In genomic region chr16:1790611-1791255, GRCh38 we compare ENCODE assay signal across 32 cellular contexts. TPM values are rescaled to one million over a fixed set of nuclear protein-coding genes. Genes with fewer than 3 reads are reported as not detected.
DNase-seq lines count a peak whose midpoint lies in the region; ATAC-seq and TF ChIP-seq lines count a peak whose summit lies in the region.
"Had no signal": no experiment of that assay in that cellular context is flagged by ENCODE, and none has a peak within 500 bp of the region (broad histone marks: within the 10 kb centered on the region; RNA-seq: fewer than 3 reads in every experiment).

No MANE protein-coding gene starts in this region.

- H3K27me3 Mint-ChIP-seq in natural killer cell treated with Interleukin-12 subunit alpha and Interleukin-12 subunit beta and Interleukin-15 and Interleukin-18, amount 100 ng/mL, for 72 hours = no peaks in the 10 kb centered on the region
- no peaks in the 10 kb centered on the region for H3K27me3 Mint-ChIP-seq in natural killer cell (ENCODE audit: low read depth in 2 of 2)
- no peaks in the 10 kb centered on the region for H3K27me3 Mint-ChIP-seq in activated naive CD4-positive, alpha-beta T cell treated with anti-CD3 and anti-CD28 coated beads for 36 hours (ENCODE audit: low read depth)
- H3K27me3 Mint-ChIP-seq: activated naive CD8-positive, alpha-beta T cell treated with anti-CD3 and anti-CD28 coated beads, Interleukin-2, amount 10 ng/mL, durations not matched to agents 7 days and 5 days; IgD-negative memory B cell had no signal

- no peaks in the 10 kb centered on the region for H3K9me3 Mint-ChIP-seq in natural killer cell treated with Interleukin-12 subunit alpha and Interleukin-12 subunit beta and Interleukin-15 and Interleukin-18, amount 100 ng/mL, for 72 hours
- no peaks in the 10 kb centered on the region for H3K9me3 Mint-ChIP-seq in natural killer cell
- no peaks in the 10 kb centered on the region for H3K9me3 Mint-ChIP-seq in activated naive CD4-positive, alpha-beta T cell treated with anti-CD3 and anti-CD28 coated beads for 36 hours
- H3K9me3 Mint-ChIP-seq: activated naive CD8-positive, alpha-beta T cell treated with anti-CD3 and anti-CD28 coated beads, Interleukin-2, amount 10 ng/mL, durations not matched to agents 7 days and 5 days; CD8-positive, alpha-beta T cell; IgD-negative memory B cell had no signal

- CTCF ChIA-PET in activated naive CD4-positive, alpha-beta T cell treated with anti-CD3 and anti-CD28 coated beads for 36 hours (lab: Charles Lee) = no interaction called here

- H3K9me3 ChIP-seq in mucosa of descending colon = no peaks in the 10 kb centered on the region
- H3K9me3 ChIP-seq: ascending aorta, testis had no signal

- DNase-seq in natural killer cell treated with Interleukin-12 subunit alpha and Interleukin-12 subunit beta and Interleukin-15 and Interleukin-18, amount 100 ng/mL, for 72 hours (ENCODE audit: low spot score) = peak; percentile 57
- DNase-seq in natural killer cell = no peak
- peak; percentile 49 for DNase-seq in cerebellum (ENCODE audit: low spot score)
- peak in 2 of 3 donors; percentile 20 to 49 for DNase-seq in mucosa of descending colon
- no peak for DNase-seq in AML-193 (lab: John Stamatoyannopoulos, UW)
- no peak for DNase-seq in activated CD4-positive, alpha-beta T cell treated with anti-CD3 and anti-CD28 coated beads, Interleukin-2, amount 50 U/mL, for 48 hours
- no peak for DNase-seq in activated naive CD4-positive, alpha-beta T cell treated with anti-CD3 and anti-CD28 coated beads for 36 hours
- DNase-seq: activated CD4-positive, alpha-beta T cell treated with anti-CD3 and anti-CD28 coated beads for 4 hours; activated CD8-positive, alpha-beta memory T cell treated with anti-CD3 and anti-CD28 coated beads for 24 hours; activated effector memory CD4-positive, alpha-beta T cell treated with anti-CD3 and anti-CD28 coated beads, Interleukin-2, amount 50 U/mL, for 16 hours; activated T-cell treated with anti-CD3 and anti-CD28 coated beads for 4 hours; CD8-positive, alpha-beta T cell; effector CD8-positive, alpha-beta T cell; HCEC 1CT; left ventricle myocardium superior; mesendoderm; NCI-H2107; NCI-H748 treated with DMSO at 0.1 percent for 48 hours; stimulated activated naive CD8-positive, alpha-beta T cell treated with anti-CD3 and anti-CD28 coated beads, Interleukin-15, Interleukin-2, amounts not matched to agents 100 U/mL and 50 U/mL, for 24 hours; T-helper 9 cell; testis had no signal

- H3K36me3 Mint-ChIP-seq in natural killer cell treated with Interleukin-12 subunit alpha and Interleukin-12 subunit beta and Interleukin-15 and Interleukin-18, amount 100 ng/mL, for 72 hours = no peaks in the 10 kb centered on the region
- H3K36me3 Mint-ChIP-seq in natural killer cell = no peaks in the 10 kb centered on the region
- H3K36me3 Mint-ChIP-seq in activated naive CD4-positive, alpha-beta T cell treated with anti-CD3 and anti-CD28 coated beads for 36 hours (ENCODE audit: low read depth) = no peaks in the 10 kb centered on the region

- no peaks in the 10 kb centered on the region for H3K4me1 ChIP-seq in mucosa of descending colon (ENCODE audit: low read depth)
- H3K4me1 ChIP-seq: ascending aorta, testis had no signal

- H3K4me3 Mint-ChIP-seq in natural killer cell treated with Interleukin-12 subunit alpha and Interleukin-12 subunit beta and Interleukin-15 and Interleukin-18, amount 100 ng/mL, for 72 hours = no peak overlapping the region
- H3K4me3 Mint-ChIP-seq in natural killer cell = no peak overlapping the region
- H3K4me3 Mint-ChIP-seq in activated naive CD4-positive, alpha-beta T cell treated with anti-CD3 and anti-CD28 coated beads for 36 hours = no peak overlapping the region
- H3K4me3 Mint-ChIP-seq: activated naive CD8-positive, alpha-beta T cell treated with anti-CD3 and anti-CD28 coated beads, Interleukin-2, amount 10 ng/mL, durations not matched to agents 7 days and 5 days; CD8-positive, alpha-beta T cell; IgD-negative memory B cell had no signal

- no peak overlapping the region for H3K27ac Mint-ChIP-seq in natural killer cell treated with Interleukin-12 subunit alpha and Interleukin-12 subunit beta and Interleukin-15 and Interleukin-18, amount 100 ng/mL, for 72 hours
- H3K27ac Mint-ChIP-seq in natural killer cell = no peak overlapping the region
- no peak overlapping the region for H3K27ac Mint-ChIP-seq in activated naive CD4-positive, alpha-beta T cell treated with anti-CD3 and anti-CD28 coated beads for 36 hours
- H3K27ac Mint-ChIP-seq: activated naive CD8-positive, alpha-beta T cell treated with anti-CD3 and anti-CD28 coated beads, Interleukin-2, amount 10 ng/mL, durations not matched to agents 7 days and 5 days; CD8-positive, alpha-beta T cell; IgD-negative memory B cell had no signal

- intact Hi-C loops in natural killer cell (cut with micrococcal nuclease) = no loop called here
- intact Hi-C loops in mucosa of descending colon (cut with DNase I, micrococcal nuclease) = no loop called here
- intact Hi-C loops in activated naive CD4-positive, alpha-beta T cell treated with anti-CD3 and anti-CD28 coated beads for 36 hours (cut with micrococcal nuclease) = no loop called here

- TF ChIP-seq CTCF in natural killer cell (IDR thresholded peaks at IDR 0.05) (no peak), mucosa of descending colon (IDR thresholded peaks at IDR 0.05) (no peak)

- peaks cover 0 to 4% of the 10 kb centered on the region in 2 donors for H3K4me1 Mint-ChIP-seq in natural killer cell treated with Interleukin-12 subunit alpha and Interleukin-12 subunit beta and Interleukin-15 and Interleukin-18, amount 100 ng/mL, for 72 hours (ENCODE audit: low read depth in 2 of 2)
- peaks cover 6% of the 10 kb centered on the region in 2 donors for H3K4me1 Mint-ChIP-seq in natural killer cell
- H3K4me1 Mint-ChIP-seq in activated naive CD4-positive, alpha-beta T cell treated with anti-CD3 and anti-CD28 coated beads for 36 hours (ENCODE audit: low read depth) = peaks cover under 1% of the 10 kb centered on the region

- no peak for ATAC-seq in natural killer cell treated with Interleukin-12 subunit alpha and Interleukin-12 subunit beta and Interleukin-15 and Interleukin-18, amount 100 ng/mL, for 72 hours
- ATAC-seq in natural killer cell (no peak), mucosa of descending colon (no peak), HG03045 (IDR thresholded peaks at IDR 0.05; ENCODE audit: unreplicated experiment) (no peak)
- ATAC-seq: CD8-positive, alpha-beta T cell; GM12878; left ventricle myocardium superior; stimulated activated naive CD8-positive, alpha-beta T cell treated with anti-CD3 and anti-CD28 coated beads, Interleukin-15, Interleukin-2, amounts not matched to agents 100 U/mL and 50 U/mL, for 24 hours had no signal

- no peaks in the 10 kb centered on the region for H3K36me3 ChIP-seq in mucosa of descending colon (ENCODE audit: low read depth)

- no peak overlapping the region for H3K4me3 ChIP-seq in mucosa of descending colon
- H3K4me3 ChIP-seq: ascending aorta, coronary artery, GM12878, testis had no signal

RNA-seq across cellular contexts. Expression of gene IGFALS, which starts 2.8 kb away (rescaled TPM):
- under 1 TPM in 1 of 2 donors, not detected in 1; 0.12 TPM for total RNA-seq in natural killer cell treated with Interleukin-12 subunit alpha and Interleukin-12 subunit beta and Interleukin-15 and Interleukin-18, amount 100 ng/mL, for 72 hours
- total RNA-seq in natural killer cell = 1 to 10 TPM in 1 of 3 donors, under 1 TPM in 2; 0.47 to 1.1 (median 0.70) TPM
- 0.27 TPM for total RNA-seq in cerebellum
- 1 to 10 TPM in 2 of 3 donors, under 1 TPM in 1; 0.51 to 1.9 (median 1.8) TPM for total RNA-seq in mucosa of descending colon
- total RNA-seq in activated naive CD4-positive, alpha-beta T cell treated with anti-CD3 and anti-CD28 coated beads for 36 hours = not detected
- total RNA-seq: A673, ascending aorta, Daoy, glomerular endothelial cell, left ventricle myocardium superior, pulmonary artery endothelial cell, skeletal muscle tissue had no signal

RNA-seq across cellular contexts. Expression of gene NUBP2, which starts 8.0 kb away (rescaled TPM):
- total RNA-seq in natural killer cell treated with Interleukin-12 subunit alpha and Interleukin-12 subunit beta and Interleukin-15 and Interleukin-18, amount 100 ng/mL, for 72 hours = 10 to 100 TPM; 47.9 to 81.8 TPM
- total RNA-seq in natural killer cell (10 to 100 TPM; 39.5 to 51.9 (median 49.4) TPM), cerebellum (27.2 TPM), mucosa of descending colon (10 to 100 TPM; 32.1 to 43.1 (median 39.3) TPM)
- total RNA-seq in activated naive CD4-positive, alpha-beta T cell treated with anti-CD3 and anti-CD28 coated beads for 36 hours = 10 to 100 TPM; 37.9 to 42.4 TPM

RNA-seq across cellular contexts. Expression of gene SPSB3, which starts 8.4 kb away (rescaled TPM):
- 10 to 100 TPM; 26.9 to 30.1 TPM for total RNA-seq in natural killer cell treated with Interleukin-12 subunit alpha and Interleukin-12 subunit beta and Interleukin-15 and Interleukin-18, amount 100 ng/mL, for 72 hours
- 100 to 1,000 TPM; 100 to 122 (median 110) TPM for total RNA-seq in natural killer cell
- 36.2 TPM for total RNA-seq in cerebellum
- total RNA-seq in mucosa of descending colon = 10 to 100 TPM; 39.7 to 56.5 (median 52.2) TPM
- total RNA-seq in activated naive CD4-positive, alpha-beta T cell treated with anti-CD3 and anti-CD28 coated beads for 36 hours = 10 to 100 TPM; 14.0 to 17.0 TPM

RNA-seq across cellular contexts. Expression of gene MRPS34, which starts 17.8 kb away (rescaled TPM):
- total RNA-seq in natural killer cell treated with Interleukin-12 subunit alpha and Interleukin-12 subunit beta and Interleukin-15 and Interleukin-18, amount 100 ng/mL, for 72 hours = 100 to 1,000 TPM in 1 of 2 donors, 10 to 100 TPM in 1; 98.1 to 192 TPM
- total RNA-seq in natural killer cell = 10 to 100 TPM; 26.5 to 42.0 (median 41.4) TPM
- total RNA-seq in cerebellum = 20.4 TPM
- 100 to 1,000 TPM in 1 of 3 donors, 10 to 100 TPM in 2; 89.1 to 107 (median 91.0) TPM for total RNA-seq in mucosa of descending colon
- total RNA-seq in activated naive CD4-positive, alpha-beta T cell treated with anti-CD3 and anti-CD28 coated beads for 36 hours = 100 to 1,000 TPM; 122 to 138 TPM

RNA-seq across cellular contexts. Expression of gene EME2, which starts 18.1 kb away (rescaled TPM):
- total RNA-seq in natural killer cell treated with Interleukin-12 subunit alpha and Interleukin-12 subunit beta and Interleukin-15 and Interleukin-18, amount 100 ng/mL, for 72 hours = 10 to 100 TPM; 34.8 to 55.0 TPM
- total RNA-seq in natural killer cell (10 to 100 TPM; 30.0 to 33.8 (median 30.1) TPM), cerebellum (11.6 TPM), mucosa of descending colon (10 to 100 TPM; 18.4 to 43.1 (median 24.7) TPM)
- total RNA-seq in activated naive CD4-positive, alpha-beta T cell treated with anti-CD3 and anti-CD28 coated beads for 36 hours = 1 to 10 TPM; 7.7 to 7.8 TPM

Comparison
In these comparisons a context has a peak if more than half of its experiments do, and no peak if none do; other contexts are left out.
1. DNase-seq: peak in natural killer cell treated with Interleukin-12 subunit alpha and Interleukin-12 subunit beta and Interleukin-15 and Interleukin-18, amount 100 ng/mL, for 72 hours (single experiment), cerebellum (single experiment) and mucosa of descending colon (2 of 3); none in natural killer cell (single experiment), AML-193 (0 of 2), activated CD4-positive, alpha-beta T cell treated with anti-CD3 and anti-CD28 coated beads, Interleukin-2, amount 50 U/mL, for 48 hours (0 of 2) and activated naive CD4-positive, alpha-beta T cell treated with anti-CD3 and anti-CD28 coated beads for 36 hours (single experiment).